Comparison of ENCODE assay signal across 1 cellular context in genomic region chr19:40239415-40240226, GRCh38.
TF ChIP-seq lines count a peak whose summit lies in the region.

No MANE protein-coding gene starts in this region.

TF ChIP-seq in A549, 52 proteins besides CTCF, POLR2A, EP300 and RAD21:
- no peak for TF ChIP-seq HOXA7 (CRISPR knock-in tag; IDR thresholded peaks at IDR 0.05)
- TF ChIP-seq ESRRA (IDR thresholded peaks at IDR 0.05; ENCODE audit: borderline replicate concordance, low read length) = no peak
- TF ChIP-seq JUN (IDR thresholded peaks at IDR 0.05) = no peak
- no peak for TF ChIP-seq TP53 (CRISPR knock-in tag; IDR thresholded peaks at IDR 0.05)
- no peak for TF ChIP-seq ZFP36 (IDR thresholded peaks at IDR 0.05; ENCODE audit: borderline replicate concordance, partially characterized antibody)
- TF ChIP-seq HEYL (CRISPR knock-in tag; IDR thresholded peaks at IDR 0.05) = no peak
- no peak for TF ChIP-seq POLR2AphosphoS2 (conservative IDR thresholded peaks at IDR 0.05; ENCODE audit: low read length)
- TF ChIP-seq TFCP2L1 (CRISPR knock-in tag; IDR thresholded peaks at IDR 0.05) = no peak
- no peak for TF ChIP-seq KDM5A (IDR thresholded peaks at IDR 0.05)
- TF ChIP-seq PHF8 (IDR thresholded peaks at IDR 0.05; ENCODE audit: borderline replicate concordance, low read depth) = no peak
- TF ChIP-seq HDAC2 (IDR thresholded peaks at IDR 0.05) = no peak
- no peak for TF ChIP-seq ZNF302 (CRISPR knock-in tag; IDR thresholded peaks at IDR 0.05)
- TF ChIP-seq CHD4 (IDR thresholded peaks at IDR 0.05; ENCODE audit: borderline replicate concordance) = no peak
- no peak for TF ChIP-seq ZC3H11A (IDR thresholded peaks at IDR 0.05)
- TF ChIP-seq CEBPB (IDR thresholded peaks at IDR 0.05) = no peak
- no peak for TF ChIP-seq E2F6 (IDR thresholded peaks at IDR 0.05; ENCODE audit: borderline replicate concordance, low read depth)
- TF ChIP-seq, protein P1, sequence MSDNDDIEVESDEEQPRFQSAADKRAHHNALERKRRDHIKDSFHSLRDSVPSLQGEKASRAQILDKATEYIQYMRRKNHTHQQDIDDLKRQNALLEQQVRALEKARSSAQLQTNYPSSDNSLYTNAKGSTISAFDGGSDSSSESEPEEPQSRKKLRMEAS (IDR thresholded peaks at IDR 0.05) = no peak
